In the genomic region with DNA sequence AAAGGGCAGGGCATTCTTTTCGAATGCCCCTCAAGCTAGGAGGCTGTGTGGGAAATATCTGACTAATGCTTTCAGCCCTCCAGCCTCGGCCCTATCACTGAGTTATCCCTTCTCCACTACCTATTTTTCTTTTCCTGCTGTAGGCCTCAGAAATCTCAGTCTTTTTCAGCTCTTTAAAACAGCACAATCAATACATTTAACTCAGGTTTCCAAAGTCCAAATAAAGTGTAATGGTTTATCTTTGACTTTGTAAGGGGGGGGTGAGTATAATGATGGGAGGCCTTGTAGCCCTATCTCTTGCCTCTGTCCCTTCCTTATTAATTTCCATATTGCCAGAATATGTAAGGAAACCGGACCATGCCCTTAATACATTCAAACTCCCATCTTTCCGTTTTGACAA, we compare ENCODE assay signal across 11 cellular contexts. TPM values are rescaled to one million over a fixed set of nuclear protein-coding genes. Genes with fewer than 3 reads are reported as not detected.
DNase-seq lines count a peak whose midpoint lies in the region; ATAC-seq and TF ChIP-seq lines count a peak whose summit lies in the region.
"Had no signal": no experiment of that assay in that cellular context is flagged by ENCODE, and none has a peak within 500 bp of the region (broad histone marks: within the 10 kb centered on the region; RNA-seq: fewer than 3 reads in every experiment).

No MANE protein-coding gene starts in this region.

- H3K4me3 Mint-ChIP-seq in activated naive CD4-positive, alpha-beta T cell treated with anti-CD3 and anti-CD28 coated beads for 36 hours = peak overlapping the region; percentile 80
- peak overlapping the region; percentile 42 for H3K4me3 Mint-ChIP-seq in activated T-helper 2 cell treated with anti-CD3 and anti-CD28 coated beads, Interferon-gamma antibody, Interleukin-2, Interleukin-4, amounts not matched to agents 10 μg/mL and 5 μg/mL and 100 μg/mL, durations not matched to agents 14 hours and 24 hours and 36 hours (ENCODE audit: low read depth)
- peak overlapping the region; percentile 83 for H3K4me3 Mint-ChIP-seq in stimulated activated effector memory CD8-positive, alpha-beta T cell treated with anti-CD3 and anti-CD28 coated beads, Interleukin-12 subunit alpha, Interleukin-12 subunit beta, amount 100 ng/mL, for 72 hours

- no peaks in the 10 kb centered on the region for H3K9me2 ChIP-seq in MM.1S (replicated peaks; ENCODE audit: insufficient read depth, low read length)

- H3K4me1 ChIP-seq in iPS-18a (ENCODE audit: control insufficient read depth, low read depth, low read length) (peaks cover 8% of the 10 kb centered on the region), MM.1S (ENCODE audit: low read length) (no peaks in the 10 kb centered on the region)
- H3K4me1 ChIP-seq: upper lobe of right lung had no signal

- peaks cover 12% of the 10 kb centered on the region for H3K9me3 ChIP-seq in iPS-18a (ENCODE audit: control insufficient read depth, low read depth, low read length)
- H3K9me3 ChIP-seq in MM.1S (replicated peaks; ENCODE audit: insufficient read depth, low read length) = no peaks in the 10 kb centered on the region
- H3K9me3 ChIP-seq: upper lobe of right lung had no signal

- H3K36me3 Mint-ChIP-seq in activated naive CD4-positive, alpha-beta T cell treated with anti-CD3 and anti-CD28 coated beads for 36 hours (ENCODE audit: low read depth) = no peaks in the 10 kb centered on the region
- H3K36me3 Mint-ChIP-seq in activated T-helper 2 cell treated with anti-CD3 and anti-CD28 coated beads, Interferon-gamma antibody, Interleukin-2, Interleukin-4, amounts not matched to agents 10 μg/mL and 5 μg/mL and 100 μg/mL, durations not matched to agents 14 hours and 24 hours and 36 hours (ENCODE audit: low read depth) = no peaks in the 10 kb centered on the region
- no peaks in the 10 kb centered on the region for H3K36me3 Mint-ChIP-seq in stimulated activated effector memory CD8-positive, alpha-beta T cell treated with anti-CD3 and anti-CD28 coated beads, Interleukin-12 subunit alpha, Interleukin-12 subunit beta, amount 100 ng/mL, for 72 hours

- TF ChIP-seq CTCF in MM.1S (IDR thresholded peaks at IDR 0.05; ENCODE audit: low read length) = no peak

- no peaks in the 10 kb centered on the region for H3K27me3 ChIP-seq in iPS-18a (ENCODE audit: control insufficient read depth, insufficient read depth, low read length)
- H3K27me3 ChIP-seq in MM.1S (replicated peaks; ENCODE audit: insufficient read depth, low read length) = no peaks in the 10 kb centered on the region
- H3K27me3 ChIP-seq: upper lobe of right lung had no signal

- no peak for DNase-seq in activated naive CD4-positive, alpha-beta T cell treated with anti-CD3 and anti-CD28 coated beads for 36 hours
- DNase-seq in activated naive CD4-positive, alpha-beta T cell treated with anti-CD3 and anti-CD28 coated beads, Interleukin-2, amount 50 U/mL, for 16 hours = no peak
- DNase-seq in activated T-helper 2 cell treated with anti-CD3 and anti-CD28 coated beads, Interferon-gamma antibody, Interleukin-2, Interleukin-4, amounts not matched to agents 10 μg/mL and 5 μg/mL and 100 μg/mL, durations not matched to agents 14 hours and 24 hours and 36 hours (ENCODE audit: low spot score) = no peak
- no peak for DNase-seq in stimulated activated effector memory CD8-positive, alpha-beta T cell treated with anti-CD3 and anti-CD28 coated beads, Interleukin-12 subunit alpha, Interleukin-12 subunit beta, amount 100 ng/mL, for 72 hours (ENCODE audit: low spot score in 2 of 2)
- no peak for DNase-seq in MM.1S
- no peak for DNase-seq in glomerular visceral epithelial cell (ENCODE audit: extremely low spot score)
- DNase-seq in DMS53 (lab: John Stamatoyannopoulos, UW) = no peak
- DNase-seq: cortex of kidney, GF-D8 had no signal

- H3K27me3 Mint-ChIP-seq in activated naive CD4-positive, alpha-beta T cell treated with anti-CD3 and anti-CD28 coated beads for 36 hours (ENCODE audit: low read depth) = peaks cover 10% of the 10 kb centered on the region
- peaks cover 51% of the 10 kb centered on the region for H3K27me3 Mint-ChIP-seq in activated T-helper 2 cell treated with anti-CD3 and anti-CD28 coated beads, Interferon-gamma antibody, Interleukin-2, Interleukin-4, amounts not matched to agents 10 μg/mL and 5 μg/mL and 100 μg/mL, durations not matched to agents 14 hours and 24 hours and 36 hours (ENCODE audit: low read depth)

- H3K4me3 ChIP-seq in iPS-18a (ENCODE audit: low read length) = peak overlapping the region; percentile 63
- H3K4me3 ChIP-seq in MM.1S (ENCODE audit: low read length) = no peak overlapping the region

- ATAC-seq in stimulated activated effector memory CD8-positive, alpha-beta T cell treated with anti-CD3 and anti-CD28 coated beads, Interleukin-12 subunit alpha, Interleukin-12 subunit beta, amount 100 ng/mL, for 72 hours = no peak

- H3K4me1 Mint-ChIP-seq in activated naive CD4-positive, alpha-beta T cell treated with anti-CD3 and anti-CD28 coated beads for 36 hours (ENCODE audit: low read depth) = peaks cover 12% of the 10 kb centered on the region
- peaks cover 12% of the 10 kb centered on the region for H3K4me1 Mint-ChIP-seq in activated T-helper 2 cell treated with anti-CD3 and anti-CD28 coated beads, Interferon-gamma antibody, Interleukin-2, Interleukin-4, amounts not matched to agents 10 μg/mL and 5 μg/mL and 100 μg/mL, durations not matched to agents 14 hours and 24 hours and 36 hours (ENCODE audit: low read depth)
- H3K4me1 Mint-ChIP-seq in stimulated activated effector memory CD8-positive, alpha-beta T cell treated with anti-CD3 and anti-CD28 coated beads, Interleukin-12 subunit alpha, Interleukin-12 subunit beta, amount 100 ng/mL, for 72 hours = peaks cover 19% of the 10 kb centered on the region

- no peaks in the 10 kb centered on the region for H3K79me2 ChIP-seq in MM.1S (ENCODE audit: low read length)

- H3F3A ChIP-seq in MM.1S (ENCODE audit: insufficient read depth, low read length) = no peaks in the 10 kb centered on the region

- H3K9me3 Mint-ChIP-seq in activated naive CD4-positive, alpha-beta T cell treated with anti-CD3 and anti-CD28 coated beads for 36 hours = no peaks in the 10 kb centered on the region
- no peaks in the 10 kb centered on the region for H3K9me3 Mint-ChIP-seq in activated T-helper 2 cell treated with anti-CD3 and anti-CD28 coated beads, Interferon-gamma antibody, Interleukin-2, Interleukin-4, amounts not matched to agents 10 μg/mL and 5 μg/mL and 100 μg/mL, durations not matched to agents 14 hours and 24 hours and 36 hours
- no peaks in the 10 kb centered on the region for H3K9me3 Mint-ChIP-seq in stimulated activated effector memory CD8-positive, alpha-beta T cell treated with anti-CD3 and anti-CD28 coated beads, Interleukin-12 subunit alpha, Interleukin-12 subunit beta, amount 100 ng/mL, for 72 hours

- H4K20me1 ChIP-seq in MM.1S (ENCODE audit: insufficient read depth, low read length) = no peaks in the 10 kb centered on the region

- H3K36me3 ChIP-seq in iPS-18a (ENCODE audit: control insufficient read depth, low read depth, low read length) (no peaks in the 10 kb centered on the region), MM.1S (replicated peaks; ENCODE audit: insufficient read depth, low read length) (no peaks in the 10 kb centered on the region)
- H3K36me3 ChIP-seq: upper lobe of right lung had no signal

- no peak overlapping the region for H3K27ac Mint-ChIP-seq in activated naive CD4-positive, alpha-beta T cell treated with anti-CD3 and anti-CD28 coated beads for 36 hours
- H3K27ac Mint-ChIP-seq in activated T-helper 2 cell treated with anti-CD3 and anti-CD28 coated beads, Interferon-gamma antibody, Interleukin-2, Interleukin-4, amounts not matched to agents 10 μg/mL and 5 μg/mL and 100 μg/mL, durations not matched to agents 14 hours and 24 hours and 36 hours = no peak overlapping the region
- H3K27ac Mint-ChIP-seq in stimulated activated effector memory CD8-positive, alpha-beta T cell treated with anti-CD3 and anti-CD28 coated beads, Interleukin-12 subunit alpha, Interleukin-12 subunit beta, amount 100 ng/mL, for 72 hours = no peak overlapping the region

- H3K27ac ChIP-seq in iPS-18a (ENCODE audit: low read length) = peak overlapping the region; percentile 72
- H3K27ac ChIP-seq in MM.1S (ENCODE audit: low read length) = no peak overlapping the region
- H3K27ac ChIP-seq: upper lobe of right lung had no signal

- CTCF ChIA-PET in activated naive CD4-positive, alpha-beta T cell treated with anti-CD3 and anti-CD28 coated beads for 36 hours (lab: Charles Lee) = interaction anchor here (0.6 kb wide), 1 partner anchor 12 kb away, joined by 4 read pairs; no protein-coding TSS in a partner anchor

- H3K9ac ChIP-seq in iPS-18a (ENCODE audit: low read length) = peak overlapping the region; percentile 80
- no peak overlapping the region for H3K9ac ChIP-seq in MM.1S (ENCODE audit: low read length)

- no peak overlapping the region for H3K4me2 ChIP-seq in MM.1S (ENCODE audit: low read depth, low read length)

- intact Hi-C loops in activated naive CD4-positive, alpha-beta T cell treated with anti-CD3 and anti-CD28 coated beads for 36 hours (cut with micrococcal nuclease) = no loop called here
- intact Hi-C loops in activated T-helper 2 cell treated with anti-CD3 and anti-CD28 coated beads, Interferon-gamma antibody, Interleukin-2, Interleukin-4, amounts not matched to agents 10 μg/mL and 5 μg/mL and 100 μg/mL, durations not matched to agents 14 hours and 24 hours and 36 hours (cut with micrococcal nuclease) = no loop called here

- H2AFZ ChIP-seq in MM.1S (ENCODE audit: low read length) = no peak overlapping the region

RNA-seq across cellular contexts. Expression of gene WNK3, which starts 1.6 kb away (rescaled TPM):
- under 1 TPM; 0.25 to 0.60 TPM for total RNA-seq in activated naive CD4-positive, alpha-beta T cell treated with anti-CD3 and anti-CD28 coated beads for 36 hours
- 0.05 TPM in 2 replicates for total RNA-seq in activated T-helper 2 cell treated with anti-CD3 and anti-CD28 coated beads, Interferon-gamma antibody, Interleukin-2, Interleukin-4, amounts not matched to agents 10 μg/mL and 5 μg/mL and 100 μg/mL, durations not matched to agents 14 hours and 24 hours and 36 hours
